In the genomic region with DNA sequence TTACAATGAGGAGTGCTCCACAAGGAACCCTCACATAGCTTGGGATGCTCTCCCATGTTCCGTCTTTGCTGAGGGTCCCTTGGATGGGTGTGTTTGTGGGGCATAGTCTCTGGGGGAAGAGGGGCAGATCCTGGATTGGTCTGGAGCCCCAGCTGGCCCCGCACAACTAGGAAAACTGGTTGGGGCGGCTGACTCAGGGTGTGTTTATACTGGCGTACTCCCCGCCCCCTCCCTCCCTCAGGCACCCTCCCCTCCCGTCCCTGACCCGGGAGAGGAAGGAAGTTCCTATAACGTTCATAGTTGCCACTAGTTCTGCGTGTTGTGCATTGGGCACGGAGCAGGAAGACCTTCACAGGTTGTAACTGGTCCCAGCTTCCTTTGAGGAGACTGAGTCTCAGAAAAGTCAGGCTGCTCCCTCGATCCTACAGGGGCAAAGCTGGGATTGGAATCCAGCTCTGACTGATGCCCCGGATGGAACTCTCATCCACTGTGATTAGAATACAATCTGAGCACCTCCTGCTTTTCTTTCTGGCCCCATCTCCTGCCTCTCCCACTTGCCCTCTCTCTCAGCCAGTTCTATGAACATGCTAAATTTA, we compare ENCODE assay signal across 8 cellular contexts. TPM values are rescaled to one million over a fixed set of nuclear protein-coding genes. Genes with fewer than 3 reads are reported as not detected.
DNase-seq lines count a peak whose midpoint lies in the region; ATAC-seq and TF ChIP-seq lines count a peak whose summit lies in the region.

No MANE protein-coding gene starts in this region.

- POLR2A ChIA-PET in HEK293T (lab: Yijun Ruan, JAX): interaction anchor here (1.5 to 3.5 kb wide), 3 partner anchors 7 to 27 kb away, joined by 9 to 14 read pairs (median 13); a partner anchor contains a TSS

- H3K9ac ChIP-seq in BLaER1: peak overlapping the region; percentile 66; the same call in 1 of the 2 replicates

- peak overlapping the region; percentile 91 for H3K4me2 ChIP-seq in BLaER1

- peaks cover 3% of the 10 kb centered on the region for H3K27me3 Mint-ChIP-seq in memory B cell
- H3K27me3 Mint-ChIP-seq in nephron progenitor cell (ENCODE audit: low read depth, poor library complexity): peaks cover 8% of the 10 kb centered on the region

- H3K9me3 Mint-ChIP-seq in memory B cell (no peaks in the 10 kb centered on the region), nephron progenitor cell (no peaks in the 10 kb centered on the region)

- no peaks in the 10 kb centered on the region for H3K27me3 ChIP-seq in BLaER1
- H3K27me3 ChIP-seq in SJCRH30: 0 out of 2 replicates have a peak, but pooled peaks cover 10% of the 10 kb centered on the region

- H3K9me3 ChIP-seq in BLaER1: no peaks in the 10 kb centered on the region
- H3K9me3 ChIP-seq in SJCRH30 (replicated peaks): no peaks in the 10 kb centered on the region

- DNase-seq in HEK293T (ENCODE audit: extremely low spot score): peak; percentile 57
- peak in 1 of 2 experiments; percentile 67 for DNase-seq in SJCRH30
- peak; percentile 81 for DNase-seq in dermis blood vessel endothelial cell
- DNase-seq in memory B cell (ENCODE audit: low spot score in 2 of 2): no peak
- peak; percentile 94 for DNase-seq in ureter (ENCODE audit: low spot score)
- DNase-seq in nephron progenitor cell: no peak

- peaks cover 51% of the 10 kb centered on the region for H3K4me1 ChIP-seq in BLaER1
- H3K4me1 ChIP-seq in SJCRH30: peaks cover 18% of the 10 kb centered on the region

- H3K4me3 ChIP-seq in BLaER1 (peak overlapping the region; percentile 43; the same call in 1 of the 2 replicates), SJCRH30 (peak overlapping the region; percentile 39)

- H4K20me1 ChIP-seq in BLaER1: no peaks in the 10 kb centered on the region

- CTCF ChIA-PET in HEK293T (lab: Yijun Ruan, JAX): interaction anchor here (0.9 to 1.6 kb wide), 4 partner anchors 8 to 36 kb away, joined by 3 to 10 read pairs (median 5); no protein-coding TSS in a partner anchor

- no peak for ATAC-seq in memory B cell (ENCODE audit: low read depth)
- no peak for ATAC-seq in HG02763 (IDR thresholded peaks at IDR 0.05; ENCODE audit: unreplicated experiment)

- H3K4me3 Mint-ChIP-seq in memory B cell: peak overlapping the region; percentile 43
- H3K4me3 Mint-ChIP-seq in nephron progenitor cell: no peak overlapping the region

- H3K36me3 Mint-ChIP-seq in memory B cell (no peaks in the 10 kb centered on the region), nephron progenitor cell (ENCODE audit: low read depth) (peaks cover 9% of the 10 kb centered on the region)

- H3K27ac ChIP-seq in BLaER1: peak overlapping the region; percentile 69
- H3K27ac ChIP-seq in SJCRH30: no peak overlapping the region

- H3K27ac Mint-ChIP-seq in memory B cell (no peak overlapping the region), nephron progenitor cell (no peak overlapping the region)

- peaks cover 8% of the 10 kb centered on the region for H3K4me1 Mint-ChIP-seq in memory B cell
- peaks cover 54% of the 10 kb centered on the region for H3K4me1 Mint-ChIP-seq in nephron progenitor cell

- no peak for TF ChIP-seq CTCF in nephron progenitor cell (IDR thresholded peaks at IDR 0.05)

- no peaks in the 10 kb centered on the region for H3K36me3 ChIP-seq in BLaER1
- no peaks in the 10 kb centered on the region for H3K36me3 ChIP-seq in SJCRH30

TF ChIP-seq in HEK293T, 16 proteins besides CTCF, POLR2A, EP300 and RAD21:
- TF ChIP-seq FOXK2 (IDR thresholded peaks at IDR 0.05) (no peak), TARDBP (IDR thresholded peaks at IDR 0.05) (no peak), NFRKB (IDR thresholded peaks at IDR 0.05) (no peak), ELF4 (IDR thresholded peaks at IDR 0.05) (no peak), HDGF (IDR thresholded peaks at IDR 0.05; ENCODE audit: borderline replicate concordance) (no peak), ZNF384 (IDR thresholded peaks at IDR 0.05) (no peak), FOXM1 (IDR thresholded peaks at IDR 0.05; ENCODE audit: borderline replicate concordance) (no peak), LEF1 (IDR thresholded peaks at IDR 0.05; ENCODE audit: borderline replicate concordance) (no peak), ARNT (IDR thresholded peaks at IDR 0.05) (no peak), L3MBTL2 (conservative IDR thresholded peaks at IDR 0.05) (no peak), FOXA1 (IDR thresholded peaks at IDR 0.05) (no peak), SUZ12 (IDR thresholded peaks at IDR 0.05) (no peak), SP1 (IDR thresholded peaks at IDR 0.05) (no peak), CTBP1 (IDR thresholded peaks at IDR 0.05; ENCODE audit: borderline replicate concordance) (no peak), BHLHE40 (IDR thresholded peaks at IDR 0.05; ENCODE audit: borderline replicate concordance) (no peak)
- TF ChIP-seq, protein P1, sequence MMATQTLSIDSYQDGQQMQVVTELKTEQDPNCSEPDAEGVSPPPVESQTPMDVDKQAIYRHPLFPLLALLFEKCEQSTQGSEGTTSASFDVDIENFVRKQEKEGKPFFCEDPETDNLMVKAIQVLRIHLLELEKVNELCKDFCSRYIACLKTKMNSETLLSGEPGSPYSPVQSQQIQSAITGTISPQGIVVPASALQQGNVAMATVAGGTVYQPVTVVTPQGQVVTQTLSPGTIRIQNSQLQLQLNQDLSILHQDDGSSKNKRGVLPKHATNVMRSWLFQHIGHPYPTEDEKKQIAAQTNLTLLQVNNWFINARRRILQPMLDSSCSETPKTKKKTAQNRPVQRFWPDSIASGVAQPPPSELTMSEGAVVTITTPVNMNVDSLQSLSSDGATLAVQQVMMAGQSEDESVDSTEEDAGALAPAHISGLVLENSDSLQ (IDR thresholded peaks at IDR 0.05): no peak

RNA-seq across cellular contexts. Expression of a gene that starts 11.0 kb away (rescaled TPM):
- 2.8 and 3.1 TPM in 2 replicates for total RNA-seq in SJCRH30 (2014; rRNA removed; shearing (Covaris generic))
- 13.0 and 19.4 TPM in 2 replicates for total RNA-seq in dermis blood vessel endothelial cell
- 16.0 TPM for total RNA-seq in ureter

RNA-seq across cellular contexts. Expression of a gene that starts 55.8 kb away (rescaled TPM):
- 79.7 and 81.8 TPM in 2 replicates for total RNA-seq in SJCRH30 (2014; rRNA removed; shearing (Covaris generic))
- total RNA-seq in dermis blood vessel endothelial cell (80.0 and 145 TPM in 2 replicates), ureter (143 TPM)

RNA-seq across cellular contexts. Expression of a gene that starts 56.5 kb away (rescaled TPM):
- total RNA-seq in SJCRH30 (2014; rRNA removed; shearing (Covaris generic)): 13.9 and 15.2 TPM in 2 replicates
- total RNA-seq in dermis blood vessel endothelial cell: 34.0 and 61.8 TPM in 2 replicates
- total RNA-seq in ureter: 42.1 TPM

Comparison
In these comparisons a context has a peak if more than half of its experiments do, and no peak if none do; other contexts are left out.
1. DNase-seq: peak in HEK293T (single experiment), dermis blood vessel endothelial cell (single experiment) and ureter (single experiment); none in memory B cell (0 of 2) and nephron progenitor cell (single experiment).